Comparison of ENCODE assay signal across 15 cellular contexts in the genomic region with DNA sequence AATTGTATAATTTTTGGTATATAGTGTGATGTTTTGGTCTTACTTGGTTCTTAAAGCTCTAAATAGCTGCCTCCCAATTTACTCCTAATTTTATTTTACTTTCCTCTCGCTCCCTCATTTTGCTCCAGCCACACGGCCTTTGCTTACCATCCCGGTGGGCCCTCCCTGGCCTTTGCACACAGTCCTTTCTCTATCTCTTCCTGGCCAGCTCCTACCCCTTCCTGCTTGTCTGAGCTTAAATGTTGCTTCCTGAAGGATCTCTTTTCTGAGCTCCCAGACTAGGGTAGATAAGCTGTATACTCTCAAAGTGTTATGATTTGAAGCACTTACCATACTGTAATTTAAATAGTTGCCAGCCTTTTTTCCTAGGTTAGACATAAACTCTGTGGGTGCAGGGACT.
"Had no signal": no experiment of that assay in that cellular context is flagged by ENCODE, and none has a peak within 500 bp of the region (broad histone marks: within the 10 kb centered on the region; RNA-seq: fewer than 3 reads in every experiment).

No MANE protein-coding gene starts in this region.

- H2AFZ ChIP-seq: parathyroid adenoma had no signal

- H3K9me3 Mint-ChIP-seq: stimulated activated memory B cell treated with anti-CD40 and anti-IgM and Interleukin-4, amounts not matched to agents 10 μg/mL and 1 μg/mL and 100 μg/mL, for 72 hours; T-helper 2 cell treated with Interferon-gamma antibody and Interleukin-4, amounts not matched to agents 5 μg/mL and 100 μg/mL, for 36 hours had no signal

- H3K36me3 ChIP-seq: tibial nerve, vagina had no signal

- DNase-seq: activated CD4-positive, alpha-beta T cell treated with anti-CD3 and anti-CD28 coated beads for 48 hours; activated CD8-positive, alpha-beta memory T cell treated with anti-CD3 and anti-CD28 coated beads, Interleukin-2, amount 50 U/mL, for 48 hours; activated CD8-positive, alpha-beta T cell treated with anti-CD3 and anti-CD28 coated beads, Interleukin-2, amount 10 ng/mL, durations not matched to agents 7 days and 5 days; activated naive CD4-positive, alpha-beta T cell treated with anti-CD3 and anti-CD28 coated beads, Interleukin-2, amount 50 U/mL, for 16 hours; amniotic stem cell; body of pancreas; cerebellar nuclear complex; endodermal cell; glutamatergic neuron had no signal

- H3K27me3 ChIP-seq: body of pancreas, tibial nerve, vagina had no signal

- H3K27ac Mint-ChIP-seq: activated CD8-positive, alpha-beta T cell treated with anti-CD3 and anti-CD28 coated beads, Interleukin-2, amount 10 ng/mL, durations not matched to agents 7 days and 5 days; endodermal cell; stimulated activated memory B cell treated with anti-CD40 and anti-IgM and Interleukin-4, amounts not matched to agents 10 μg/mL and 1 μg/mL and 100 μg/mL, for 72 hours; T-helper 2 cell treated with Interferon-gamma antibody and Interleukin-4, amounts not matched to agents 5 μg/mL and 100 μg/mL, for 36 hours had no signal

- H3K4me3 Mint-ChIP-seq: activated CD8-positive, alpha-beta T cell treated with anti-CD3 and anti-CD28 coated beads, Interleukin-2, amount 10 ng/mL, durations not matched to agents 7 days and 5 days; endodermal cell; stimulated activated memory B cell treated with anti-CD40 and anti-IgM and Interleukin-4, amounts not matched to agents 10 μg/mL and 1 μg/mL and 100 μg/mL, for 72 hours; T-helper 2 cell treated with Interferon-gamma antibody and Interleukin-4, amounts not matched to agents 5 μg/mL and 100 μg/mL, for 36 hours had no signal

- ATAC-seq: activated CD8-positive, alpha-beta T cell treated with anti-CD3 and anti-CD28 coated beads, Interleukin-2, amount 10 ng/mL, durations not matched to agents 7 days and 5 days; body of pancreas; esophagus mucosa; stimulated activated memory B cell treated with anti-CD40 and anti-IgM and Interleukin-4, amounts not matched to agents 10 μg/mL and 1 μg/mL and 100 μg/mL, for 72 hours had no signal

- H3K27me3 Mint-ChIP-seq: stimulated activated memory B cell treated with anti-CD40 and anti-IgM and Interleukin-4, amounts not matched to agents 10 μg/mL and 1 μg/mL and 100 μg/mL, for 72 hours had no signal

- H3K4me3 ChIP-seq: body of pancreas, tibial nerve, vagina had no signal

- H3K27ac ChIP-seq: body of pancreas, parathyroid adenoma, vagina had no signal
